10 cellular contexts compared by ENCODE assay signal in genomic region chr2:70645733-70646420, GRCh38.
DNase-seq lines count a peak whose midpoint lies in the region; ATAC-seq, FAIRE-seq and TF ChIP-seq lines count a peak whose summit lies in the region.
"Had no signal": no experiment of that assay in that cellular context is flagged by ENCODE, and none has a peak within 500 bp of the region (broad histone marks: within the 10 kb centered on the region; RNA-seq: fewer than 3 reads in every experiment).

No MANE protein-coding gene starts in this region.

- ATAC-seq in HG02642 (IDR thresholded peaks at IDR 0.05; ENCODE audit: poor library complexity, unreplicated experiment): no peak

- H3K4me2 ChIP-seq in OCI-LY1 (ENCODE audit: low read length): no peak overlapping the region

- POLR2A ChIA-PET in activated CD4-positive, alpha-beta T cell treated with anti-CD3 and anti-CD28 coated beads, Interleukin-2, amount 10 ng/mL, durations not matched to agents 7 days and 5 days (lab: Charles Lee): no interaction called here

- H3K36me3 ChIP-seq in OCI-LY1 (ENCODE audit: insufficient read depth, low read length): no peaks in the 10 kb centered on the region
- H3K36me3 ChIP-seq: vagina had no signal

- no peaks in the 10 kb centered on the region for H3K9me3 ChIP-seq in OCI-LY1 (ENCODE audit: low read length)
- H3K9me3 ChIP-seq: vagina had no signal

- H3F3A ChIP-seq in OCI-LY1 (ENCODE audit: insufficient read depth, low read length): no peaks in the 10 kb centered on the region

- H2AFZ ChIP-seq in OCI-LY1 (ENCODE audit: low read length): no peak overlapping the region

- no peaks in the 10 kb centered on the region for H3K27me3 ChIP-seq in OCI-LY1 (ENCODE audit: insufficient read depth, low read length)
- H3K27me3 ChIP-seq: vagina had no signal

- no peak overlapping the region for H3K4me3 Mint-ChIP-seq in activated CD4-positive, alpha-beta T cell treated with anti-CD3 and anti-CD28 coated beads, Interleukin-2, amount 10 ng/mL, durations not matched to agents 7 days and 5 days

- no peaks in the 10 kb centered on the region for H3K36me3 Mint-ChIP-seq in activated CD4-positive, alpha-beta T cell treated with anti-CD3 and anti-CD28 coated beads, Interleukin-2, amount 10 ng/mL, durations not matched to agents 7 days and 5 days (ENCODE audit: low read depth)

- H3K4me3 ChIP-seq in OCI-LY1 (ENCODE audit: low read depth, low read length, poor library complexity, severe bottlenecking) (no peak overlapping the region), fibroblast of the aortic adventitia (ENCODE audit: low read depth, low read length) (no peak overlapping the region)
- H3K4me3 ChIP-seq: vagina had no signal

- no peaks in the 10 kb centered on the region for H4K20me1 ChIP-seq in OCI-LY1 (ENCODE audit: insufficient read depth, low read length)

- no peak overlapping the region for H3K9ac ChIP-seq in OCI-LY1 (ENCODE audit: low read length)

- H3K4me1 ChIP-seq in OCI-LY1 (ENCODE audit: insufficient read depth, low read length, severe bottlenecking): no peaks in the 10 kb centered on the region
- H3K4me1 ChIP-seq: vagina had no signal

- no peaks in the 10 kb centered on the region for H3K9me3 Mint-ChIP-seq in activated CD4-positive, alpha-beta T cell treated with anti-CD3 and anti-CD28 coated beads, Interleukin-2, amount 10 ng/mL, durations not matched to agents 7 days and 5 days

- CTCF ChIA-PET in activated CD4-positive, alpha-beta T cell treated with anti-CD3 and anti-CD28 coated beads, Interleukin-2, amount 10 ng/mL, durations not matched to agents 7 days and 5 days (lab: Charles Lee): interaction anchor here (0.6 to 4.3 kb wide), 4 partner anchors 8 to 342 kb away, joined by 3 to 19 read pairs (median 4); no protein-coding TSS in a partner anchor

- no peaks in the 10 kb centered on the region for H3K9me2 ChIP-seq in OCI-LY1 (ENCODE audit: low read depth, low read length)

- DNase-seq in D721Med (ENCODE audit: insufficient read length, low spot score) (no peak), GM12892 (ENCODE audit: insufficient read length) (no peak), fibroblast of the aortic adventitia (ENCODE audit: low read depth) (no peak), NCI-H2029 (lab: John Stamatoyannopoulos, UW) (no peak)
- no peak for DNase-seq in activated CD4-positive, alpha-beta T cell treated with anti-CD3 and anti-CD28 coated beads, Interleukin-2, amount 10 ng/mL, durations not matched to agents 7 days and 5 days
- DNase-seq in activated T-cell treated with anti-CD3 and anti-CD28 coated beads, Interleukin-2, amount 50 U/mL, for 48 hours: no peak
- DNase-seq: stimulated activated CD4-positive, alpha-beta T cell treated with anti-CD3 and anti-CD28 coated beads, Interleukin-4, amount 100 ng/mL, for 1 hour had no signal

- TF ChIP-seq CTCF in D721Med (IDR thresholded peaks at IDR 0.05; ENCODE audit: insufficient read depth, missing control alignments): peak; percentile 8
- TF ChIP-seq CTCF in OCI-LY1 (IDR thresholded peaks at IDR 0.05; ENCODE audit: low read length): peak; percentile 38; the same call in 1 of the 2 replicates
- TF ChIP-seq CTCF in fibroblast of the aortic adventitia (IDR thresholded peaks at IDR 0.05; ENCODE audit: insufficient read depth, low read length): peak; percentile 28

- FAIRE-seq in D721Med (lab: Jason Lieb, UNC) (no peak), GM12892 (lab: Jason Lieb, UNC) (peak; percentile 24)

- H3K27ac Mint-ChIP-seq in activated CD4-positive, alpha-beta T cell treated with anti-CD3 and anti-CD28 coated beads, Interleukin-2, amount 10 ng/mL, durations not matched to agents 7 days and 5 days: no peak overlapping the region

- no peak overlapping the region for H3K27ac ChIP-seq in OCI-LY1 (ENCODE audit: low read depth, low read length, poor library complexity, severe bottlenecking)
- H3K27ac ChIP-seq: vagina had no signal

- peaks cover 2% of the 10 kb centered on the region for H3K27me3 Mint-ChIP-seq in activated CD4-positive, alpha-beta T cell treated with anti-CD3 and anti-CD28 coated beads, Interleukin-2, amount 10 ng/mL, durations not matched to agents 7 days and 5 days

- no peak for TF ChIP-seq POLR2A in GM12892 (IDR thresholded peaks at IDR 0.05; ENCODE audit: low read depth, low read length)

- H3K4me1 Mint-ChIP-seq in activated CD4-positive, alpha-beta T cell treated with anti-CD3 and anti-CD28 coated beads, Interleukin-2, amount 10 ng/mL, durations not matched to agents 7 days and 5 days: peaks cover 3% of the 10 kb centered on the region

- H3K79me2 ChIP-seq in OCI-LY1 (ENCODE audit: insufficient read depth, low read length): no peaks in the 10 kb centered on the region
